In genomic region chr2:96059443-96059842, GRCh38 we compare ENCODE assay signal across 3 cellular contexts. TPM values are rescaled to one million over a fixed set of nuclear protein-coding genes. Genes with fewer than 3 reads are reported as not detected.
"Had no signal": no experiment of that assay in that cellular context is flagged by ENCODE, and none has a peak within 500 bp of the region (broad histone marks: within the 10 kb centered on the region; RNA-seq: fewer than 3 reads in every experiment).

No MANE protein-coding gene starts in this region.

RNA-seq across cellular contexts. Expression of gene GPAT2, which starts 24.7 kb away (rescaled TPM):
- total RNA-seq: H4 had no signal

RNA-seq across cellular contexts. Expression of gene ADRA2B, which starts 56.9 kb away (rescaled TPM):
- total RNA-seq: GM23248, H4, HFFc6 had no signal
- polyA plus RNA-seq: GM23248 had no signal
